Comparison of ENCODE assay signal across 9 cellular contexts in genomic region chr19:15108145-15108844, GRCh38. TPM values are rescaled to one million over a fixed set of nuclear protein-coding genes. Genes with fewer than 3 reads are reported as not detected.
A peak's percentile ranks its signal among the peaks of the same experiment; 100 is the strongest.
DNase-seq lines count a peak whose midpoint lies in the region; ATAC-seq, FAIRE-seq and TF ChIP-seq lines count a peak whose summit lies in the region.
"Had no signal": no experiment of that assay in that cellular context is flagged by ENCODE, and none has a peak within 500 bp of the region (broad histone marks: within the 10 kb centered on the region; RNA-seq: fewer than 3 reads in every experiment).

No MANE protein-coding gene starts in this region.

- POLR2A ChIA-PET in WTC11 (lab: Charles Lee) = interaction anchor here (0.6 kb wide), 2 partner anchors 13 to 20 kb away, joined by 6 read pairs; no protein-coding TSS in a partner anchor

- peak overlapping the region; percentile 51 to 74 (median 68) for H3K27ac ChIP-seq in pancreas

- TF ChIP-seq CTCF in WTC11 (IDR thresholded peaks at IDR 0.05) (no peak), pancreas (IDR thresholded peaks at IDR 0.05) (no peak)

- no peak for FAIRE-seq in pancreas (lab: Jason Lieb, UNC)

- intact Hi-C loops in Right ventricle myocardium superior (cut with DNase I) (no loop called here), pancreas (cut with DNase I) (no loop called here)

- H3K4me1 Mint-ChIP-seq in WTC11 = peaks cover 13% of the 10 kb centered on the region

- H3K27me3 Mint-ChIP-seq in WTC11 (ENCODE audit: low read depth) = peaks cover 8% of the 10 kb centered on the region; the same call in 1 of the 2 replicates

- peaks cover 3% of the 10 kb centered on the region; the same call in 1 of the 2 replicates for H3K9me3 Mint-ChIP-seq in WTC11

- ATAC-seq in WTC11 = peak; percentile 11; the same call in 1 of the 2 replicates
- peak; percentile 7 for ATAC-seq in Right ventricle myocardium superior (ENCODE audit: poor library complexity)
- peak in 3 of 4 donors; percentile 17 to 29 (median 20) for ATAC-seq in pancreas
- no peak for ATAC-seq in GM21367 (IDR thresholded peaks at IDR 0.05; ENCODE audit: unreplicated experiment)
- ATAC-seq in HG02678 (IDR thresholded peaks at IDR 0.05; ENCODE audit: unreplicated experiment) = no peak

- H3K9me3 ChIP-seq in pancreas = no peaks in the 10 kb centered on the region

- 47 to 56% methylated on average over 10 of the region's 10 CpGs for WGBS in pancreas, 2 donors

- H3K27ac Mint-ChIP-seq in WTC11 = peak overlapping the region; percentile 72

- peak overlapping the region in 3 of 4 donors; percentile 44 to 55 (median 53) for H3K4me3 ChIP-seq in pancreas

- no peaks in the 10 kb centered on the region for H3K36me3 ChIP-seq in pancreas

- no peaks in the 10 kb centered on the region for H3K4me1 ChIP-seq in pancreas

- no peaks in the 10 kb centered on the region for H3K27me3 ChIP-seq in pancreas

- DNase-seq in Daoy (ENCODE audit: low read depth) (peak; percentile 42), WTC11 (ENCODE audit: low spot score) (no peak), Right ventricle myocardium superior (no peak), pancreas (no peak), NCI-H2107 (lab: John Stamatoyannopoulos, UW) (no peak), SW480 (ENCODE audit: low spot score) (no peak)
- DNase-seq: NCI-H774 had no signal

- H3K36me3 Mint-ChIP-seq in WTC11 = peaks cover 18% of the 10 kb centered on the region

- peak overlapping the region; percentile 78 for H3K4me3 Mint-ChIP-seq in WTC11

- CTCF ChIA-PET in WTC11 (lab: Charles Lee) = interaction anchor here (1.2 to 2.5 kb wide), 2 partner anchors 16 to 70 kb away, joined by 5 to 8 read pairs; no protein-coding TSS in a partner anchor

TF ChIP-seq in WTC11, 78 proteins besides CTCF, POLR2A, EP300 and RAD21:
- TF ChIP-seq ZNF263 (CRISPR knock-in tag; IDR thresholded peaks at IDR 0.05; ENCODE audit: low read depth) (no peak), OVOL2 (CRISPR knock-in tag; IDR thresholded peaks at IDR 0.05; ENCODE audit: borderline replicate concordance) (no peak), ZNF138 (CRISPR knock-in tag; conservative IDR thresholded peaks at IDR 0.05) (no peak), ZNF396 (CRISPR knock-in tag; IDR thresholded peaks at IDR 0.05; ENCODE audit: borderline replicate concordance) (no peak), ZBTB43 (CRISPR knock-in tag; IDR thresholded peaks at IDR 0.05) (no peak)

RNA-seq across cellular contexts. Expression of gene SYDE1, which starts 1.1 kb away (rescaled TPM):
- 33.0 and 38.6 TPM in 2 replicates for total RNA-seq in Daoy (2014; rRNA removed; shearing (Covaris generic))
- total RNA-seq in WTC11 (2021) = 15.0 to 21.9 TPM (median 19.6 TPM) in 3 replicates
- total RNA-seq in Right ventricle myocardium superior = 15.9 TPM
- 1 to 10 TPM; 2.5 to 5.2 (median 3.3) TPM for total RNA-seq in pancreas
- 1 to 10 TPM; 5.8 to 6.1 TPM for polyA plus RNA-seq in pancreas

RNA-seq across cellular contexts. Expression of gene OR1I1, which starts 26.3 kb away (rescaled TPM):
- not detected in 2 replicates for total RNA-seq in Daoy (2014; rRNA removed; shearing (Covaris generic))
- total RNA-seq in WTC11 (2021) (not detected in 3 replicates), Right ventricle myocardium superior (not detected), pancreas (not detected)
- polyA plus RNA-seq in pancreas = not detected

RNA-seq across cellular contexts. Expression of gene CASP14, which starts 59.0 kb away (rescaled TPM):
- total RNA-seq in Daoy (2014; rRNA removed; shearing (Covaris generic)) = not detected in 2 replicates
- total RNA-seq in WTC11 (2021) (not detected in 3 replicates), Right ventricle myocardium superior (not detected), pancreas (under 1 TPM in 3 of 6 donors, not detected in 3; 0.14 to 0.25 (median 0.14) TPM)
- under 1 TPM; 0.04 to 0.73 TPM for polyA plus RNA-seq in pancreas

Comparison
In these comparisons a context has a peak if more than half of its experiments do, and no peak if none do; other contexts are left out.
1. ATAC-seq: peak in WTC11 (single experiment), Right ventricle myocardium superior (single experiment) and pancreas (3 of 4); none in GM21367 (single experiment) and HG02678 (single experiment).